ENCODE assay signal across 27 cellular contexts in the genomic region with DNA sequence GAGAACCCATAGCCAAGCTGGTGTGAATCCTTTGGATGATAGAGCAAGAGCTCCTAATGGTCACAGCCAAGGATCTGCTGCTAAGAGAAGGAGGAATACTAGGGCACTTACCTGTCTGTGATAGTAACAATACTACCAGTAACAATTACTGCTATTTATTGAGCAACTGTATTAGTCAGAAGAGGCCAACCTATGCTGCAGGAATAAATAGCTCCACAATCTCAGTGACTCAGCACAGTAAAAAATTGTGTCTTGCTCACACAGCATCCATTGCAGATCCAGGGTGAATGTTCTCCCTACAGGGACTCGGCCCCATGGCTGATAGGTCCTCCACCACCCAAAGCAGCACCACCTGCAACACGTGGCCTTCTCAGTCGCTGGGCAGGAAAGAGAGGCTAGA.
"Had no signal": no experiment of that assay in that cellular context is flagged by ENCODE, and none has a peak within 500 bp of the region (broad histone marks: within the 10 kb centered on the region; RNA-seq: fewer than 3 reads in every experiment).

No MANE protein-coding gene starts in this region.

- H3K4me3 ChIP-seq: heart left ventricle, left lung, lower lobe of right lung, mucosa of descending colon, ovary, sigmoid colon, stomach, tibial artery, upper lobe of right lung had no signal

- H3K36me3 ChIP-seq: heart left ventricle, left lung, lower lobe of right lung, ovary, sigmoid colon, stomach, tibial artery, upper lobe of right lung, WERI-Rb-1 had no signal

- ATAC-seq: activated CD4-positive, CD25-positive, alpha-beta regulatory T cell treated with anti-CD3 and anti-CD28 coated beads, Interleukin-2, amount 50 U/mL, for 24 hours; heart left ventricle; left lung; lower lobe of right lung; mucosa of descending colon; stimulated activated effector memory CD8-positive, alpha-beta T cell treated with anti-CD3 and anti-CD28 coated beads, Interleukin-12 subunit alpha, Interleukin-12 subunit beta, amount 100 ng/mL, for 72 hours; upper lobe of right lung had no signal

- H3K27me3 ChIP-seq: heart left ventricle, left lung, ovary, sigmoid colon, stomach, tibial artery, upper lobe of right lung had no signal

- H3K27ac ChIP-seq: epithelial cell of prostate, heart left ventricle, left lung, lower lobe of right lung, ovary, sigmoid colon, stomach, tibial artery, upper lobe of right lung, WERI-Rb-1 had no signal

- H3K9me3 ChIP-seq: left lung, lower lobe of right lung, mucosa of descending colon, ovary, stomach, tibial artery, upper lobe of right lung had no signal

- DNase-seq: activated CD4-positive, alpha-beta T cell treated with anti-CD3 and anti-CD28 coated beads for 48 hours; activated CD4-positive, alpha-beta T cell treated with anti-CD3 and anti-CD28 coated beads, Interleukin-2, amount 50 U/mL, for 48 hours; activated gamma-delta T cell; activated naive CD4-positive, alpha-beta T cell treated with anti-CD3 and anti-CD28 coated beads, Interleukin-2, amount 10 ng/mL, durations not matched to agents 7 days and 5 days; amygdala; dermis blood vessel endothelial cell; effector CD4-positive, alpha-beta T cell; heart left ventricle; hypothalamus; immature natural killer cell; left lung; lower lobe of right lung; mucosa of descending colon; nephron progenitor cell; ovary; sigmoid colon; small intestine; stimulated activated CD4-positive, alpha-beta T cell treated with anti-CD3 and anti-CD28 coated beads, Interleukin-4, amount 100 ng/mL, for 24 hours; stomach; SW 1271; T-helper 9 cell; tibial artery; upper lobe of right lung; WERI-Rb-1 had no signal
